1 cellular context compared by ENCODE assay signal in genomic region chr7:99827040-99827778, GRCh38.
TF ChIP-seq lines count a peak whose summit lies in the region.

No MANE protein-coding gene starts in this region.

TF ChIP-seq in liver, 16 proteins besides CTCF, POLR2A, EP300 and RAD21:
- TF ChIP-seq EGR1 (IDR thresholded peaks at IDR 0.05; ENCODE audit: low read depth in 2 of 2) (peak in 1 of 2 donors; percentile 69), TAF1 (conservative IDR thresholded peaks at IDR 0.05) (peak; percentile 85), ATF3 (IDR thresholded peaks at IDR 0.05) (peak; percentile 82), JUND (IDR thresholded peaks at IDR 0.05) (peak; percentile 89 to 92), FOXA2 (IDR thresholded peaks at IDR 0.05) (peak; percentile 93), REST (IDR thresholded peaks at IDR 0.05) (peak; percentile 77), YY1 (IDR thresholded peaks at IDR 0.05) (peak; percentile 88), FOXA1 (IDR thresholded peaks at IDR 0.05) (peak; percentile 77), SP1 (IDR thresholded peaks at IDR 0.05) (peak; percentile 99), NR2F2 (IDR thresholded peaks at IDR 0.05) (peak; percentile 69), ZBTB33 (IDR thresholded peaks at IDR 0.05) (peak; percentile 92), HNF4A (conservative IDR thresholded peaks at IDR 0.05) (peak; percentile 81 to 88), MAX (IDR thresholded peaks at IDR 0.05) (peak; percentile 73), GABPA (IDR thresholded peaks at IDR 0.05 in 1 of 2, conservative IDR thresholded peaks at IDR 0.05 in 1 of 2) (peak in 1 of 2 donors; percentile 34), HNF4G (IDR thresholded peaks at IDR 0.05) (peak; percentile 56), RXRA (IDR thresholded peaks at IDR 0.05) (peak; percentile 99)
